29 cellular contexts compared by ENCODE assay signal in genomic region chr9:18023332-18023731, GRCh38.
"Had no signal": no experiment of that assay in that cellular context is flagged by ENCODE, and none has a peak within 500 bp of the region (broad histone marks: within the 10 kb centered on the region; RNA-seq: fewer than 3 reads in every experiment).

No MANE protein-coding gene starts in this region.

- H3K27me3 ChIP-seq: thyroid gland, upper lobe of left lung had no signal

- H3K4me3 Mint-ChIP-seq: activated CD4-positive, alpha-beta memory T cell treated with anti-CD3 and anti-CD28 coated beads, Interleukin-2, amount 10 ng/mL, durations not matched to agents 7 days and 5 days; activated CD4-positive, alpha-beta T cell treated with anti-CD3 and anti-CD28 coated beads, Interleukin-2, amount 10 ng/mL, durations not matched to agents 7 days and 5 days; activated naive CD4-positive, alpha-beta T cell treated with anti-CD3 and anti-CD28 coated beads, Interleukin-2, amount 50 U/mL, for 24 hours; activated naive CD8-positive, alpha-beta T cell treated with anti-CD3 and anti-CD28 coated beads, Interleukin-2, amount 50 U/mL, for 24 hours; activated T-cell treated with anti-CD3 and anti-CD28 coated beads, Interleukin-2, amount 50 U/mL, for 24 hours; brain; effector memory CD8-positive, alpha-beta T cell; nephron; stimulated activated memory B cell treated with anti-CD40 and anti-IgM and Interleukin-4, amounts not matched to agents 10 μg/mL and 1 μg/mL and 100 μg/mL, for 72 hours; stimulated activated naive CD8-positive, alpha-beta T cell treated with anti-CD3 and anti-CD28 coated beads, Interleukin-15, amount 100 ng/mL, for 72 hours; T-helper 17 cell; WTC11 had no signal

- H3K4me1 Mint-ChIP-seq: activated CD4-positive, alpha-beta memory T cell treated with anti-CD3 and anti-CD28 coated beads, Interleukin-2, amount 10 ng/mL, durations not matched to agents 7 days and 5 days; activated CD4-positive, alpha-beta T cell treated with anti-CD3 and anti-CD28 coated beads, Interleukin-2, amount 10 ng/mL, durations not matched to agents 7 days and 5 days; activated naive CD4-positive, alpha-beta T cell treated with anti-CD3 and anti-CD28 coated beads, Interleukin-2, amount 50 U/mL, for 24 hours; activated naive CD8-positive, alpha-beta T cell treated with anti-CD3 and anti-CD28 coated beads, Interleukin-2, amount 50 U/mL, for 24 hours; brain; stimulated activated memory B cell treated with anti-CD40 and anti-IgM and Interleukin-4, amounts not matched to agents 10 μg/mL and 1 μg/mL and 100 μg/mL, for 72 hours; stimulated activated naive CD8-positive, alpha-beta T cell treated with anti-CD3 and anti-CD28 coated beads, Interleukin-15, amount 100 ng/mL, for 72 hours; T-helper 17 cell had no signal

- H3K4me3 ChIP-seq: lung, mucosa of descending colon, prostate gland, smooth muscle cell, thyroid gland, upper lobe of left lung had no signal

- ATAC-seq: activated naive CD8-positive, alpha-beta T cell treated with anti-CD3 and anti-CD28 coated beads, Interleukin-2, amount 50 U/mL, for 24 hours; effector memory CD8-positive, alpha-beta T cell; left lobe of liver; mucosa of descending colon; stimulated activated memory B cell treated with anti-CD40 and anti-IgM and Interleukin-4, amounts not matched to agents 10 μg/mL and 1 μg/mL and 100 μg/mL, for 72 hours; stimulated activated naive CD8-positive, alpha-beta T cell treated with anti-CD3 and anti-CD28 coated beads, Interleukin-15, amount 100 ng/mL, for 72 hours; T-helper 17 cell; WTC11 had no signal

- DNase-seq: activated CD4-positive, alpha-beta memory T cell treated with anti-CD3 and anti-CD28 coated beads, Interleukin-2, amount 10 ng/mL, durations not matched to agents 7 days and 5 days; activated CD4-positive, alpha-beta T cell treated with anti-CD3 and anti-CD28 coated beads for 1 hour; activated CD4-positive, alpha-beta T cell treated with anti-CD3 and anti-CD28 coated beads, Interleukin-2, amount 10 ng/mL, durations not matched to agents 7 days and 5 days; activated CD8-positive, alpha-beta memory T cell treated with anti-CD3 and anti-CD28 coated beads, Interleukin-2, amount 50 U/mL, for 48 hours; activated naive CD8-positive, alpha-beta T cell treated with anti-CD3 and anti-CD28 coated beads, Interleukin-2, amount 50 U/mL, for 24 hours; activated T-cell treated with anti-CD3 and anti-CD28 coated beads, Interleukin-2, amount 50 U/mL, for 24 hours; anterior cingulate cortex; cortex of kidney; effector memory CD8-positive, alpha-beta T cell; foreskin melanocyte; kidney glomerular epithelial cell; mucosa of descending colon; stimulated activated CD4-positive, alpha-beta T cell treated with anti-CD3 and anti-CD28 coated beads, Interleukin-1b, Interleukin-23, amount 100 ng/mL, for 48 hours; stimulated activated CD4-positive, alpha-beta T cell treated with anti-CD3 and anti-CD28 coated beads, Interleukin-4, amount 100 ng/mL, for 4 hours; stimulated activated CD8-positive, alpha-beta memory T cell treated with anti-CD3 and anti-CD28 coated beads, Interleukin-4, amount 100 ng/mL, for 48 hours; stimulated activated naive CD8-positive, alpha-beta T cell treated with anti-CD3 and anti-CD28 coated beads, Interleukin-15, amount 100 ng/mL, for 72 hours; substantia nigra; T-helper 17 cell; thyroid gland; upper lobe of left lung had no signal

- H3K27me3 Mint-ChIP-seq: activated CD4-positive, alpha-beta memory T cell treated with anti-CD3 and anti-CD28 coated beads, Interleukin-2, amount 10 ng/mL, durations not matched to agents 7 days and 5 days; activated CD4-positive, alpha-beta T cell treated with anti-CD3 and anti-CD28 coated beads, Interleukin-2, amount 10 ng/mL, durations not matched to agents 7 days and 5 days; activated naive CD4-positive, alpha-beta T cell treated with anti-CD3 and anti-CD28 coated beads, Interleukin-2, amount 50 U/mL, for 24 hours; activated naive CD8-positive, alpha-beta T cell treated with anti-CD3 and anti-CD28 coated beads, Interleukin-2, amount 50 U/mL, for 24 hours; activated T-cell treated with anti-CD3 and anti-CD28 coated beads, Interleukin-2, amount 50 U/mL, for 24 hours; effector memory CD8-positive, alpha-beta T cell; stimulated activated memory B cell treated with anti-CD40 and anti-IgM and Interleukin-4, amounts not matched to agents 10 μg/mL and 1 μg/mL and 100 μg/mL, for 72 hours; stimulated activated naive CD8-positive, alpha-beta T cell treated with anti-CD3 and anti-CD28 coated beads, Interleukin-15, amount 100 ng/mL, for 72 hours; T-helper 17 cell had no signal

- H3K36me3 ChIP-seq: prostate gland, thyroid gland, upper lobe of left lung had no signal

- H3K4me1 ChIP-seq: prostate gland, thyroid gland, upper lobe of left lung had no signal

- H3K27ac ChIP-seq: prostate gland, thyroid gland, upper lobe of left lung had no signal

- H3K27ac Mint-ChIP-seq: activated CD4-positive, alpha-beta memory T cell treated with anti-CD3 and anti-CD28 coated beads, Interleukin-2, amount 10 ng/mL, durations not matched to agents 7 days and 5 days; activated CD4-positive, alpha-beta T cell treated with anti-CD3 and anti-CD28 coated beads, Interleukin-2, amount 10 ng/mL, durations not matched to agents 7 days and 5 days; activated naive CD4-positive, alpha-beta T cell treated with anti-CD3 and anti-CD28 coated beads, Interleukin-2, amount 50 U/mL, for 24 hours; activated naive CD8-positive, alpha-beta T cell treated with anti-CD3 and anti-CD28 coated beads, Interleukin-2, amount 50 U/mL, for 24 hours; activated T-cell treated with anti-CD3 and anti-CD28 coated beads, Interleukin-2, amount 50 U/mL, for 24 hours; effector memory CD8-positive, alpha-beta T cell; nephron; stimulated activated memory B cell treated with anti-CD40 and anti-IgM and Interleukin-4, amounts not matched to agents 10 μg/mL and 1 μg/mL and 100 μg/mL, for 72 hours; stimulated activated naive CD8-positive, alpha-beta T cell treated with anti-CD3 and anti-CD28 coated beads, Interleukin-15, amount 100 ng/mL, for 72 hours; T-helper 17 cell; WTC11 had no signal

- H3K36me3 Mint-ChIP-seq: activated naive CD4-positive, alpha-beta T cell treated with anti-CD3 and anti-CD28 coated beads, Interleukin-2, amount 50 U/mL, for 24 hours; brain; stimulated activated memory B cell treated with anti-CD40 and anti-IgM and Interleukin-4, amounts not matched to agents 10 μg/mL and 1 μg/mL and 100 μg/mL, for 72 hours had no signal

- H3K9me3 ChIP-seq: mucosa of descending colon, prostate gland, thyroid gland, upper lobe of left lung had no signal

- H3K4me2 ChIP-seq: smooth muscle cell had no signal
